In genomic region chrX:67721321-67721720, GRCh38 we compare ENCODE assay signal across 34 cellular contexts.
"Had no signal": no experiment of that assay in that cellular context is flagged by ENCODE, and none has a peak within 500 bp of the region (broad histone marks: within the 10 kb centered on the region; RNA-seq: fewer than 3 reads in every experiment).

No MANE protein-coding gene starts in this region.

- H3K27ac ChIP-seq: adrenal gland, body of pancreas, Peyer's patch, SJSA1 had no signal

- DNase-seq: activated CD4-positive, alpha-beta memory T cell treated with anti-CD3 and anti-CD28 coated beads for 36 hours; activated CD4-positive, alpha-beta T cell treated with anti-CD3 and anti-CD28 coated beads for 36 hours; activated CD4-positive, alpha-beta T cell treated with anti-CD3 and anti-CD28 coated beads, Interleukin-2, amount 50 U/mL, for 1 hour; activated CD8-positive, alpha-beta memory T cell treated with anti-CD3 and anti-CD28 coated beads, Interleukin-2, amount 50 U/mL, for 4 hours; activated gamma-delta T cell treated with Interleukin-2 at 50 U/mL for 16 hours; activated naive CD4-positive, alpha-beta T cell treated with anti-CD3 and anti-CD28 coated beads for 36 hours; activated T-cell treated with anti-CD3 and anti-CD28 coated beads for 4 hours; activated T-cell treated with anti-CD3 and anti-CD28 coated beads, Interleukin-2, amount 50 U/mL, for 4 hours; adrenal gland; body of pancreas; KG1; MM.1S; MV-4-11; NCI-H1092; NCI-H1436 treated with DMSO at 0.1 percent for 48 hours; NCI-H187; NCI-H2029 treated with DMSO at 0.1 percent for 48 hours; NCI-H2107; NCI-H226; NCI-H446 treated with DMSO at 0.1 percent for 48 hours; NCI-H526; NCI-H748 treated with DMSO at 0.1 percent for 48 hours; NK-92 treated with Interleukin-12 subunit alpha and Interleukin-12 subunit beta, amount 100 ng/mL, for 24 hours; PC-3; Peyer's patch; RPMI8226; SHP77 treated with DMSO at 0.1 percent for 48 hours; SK-N-SH had no signal

- H3K4me3 ChIP-seq: adrenal gland, body of pancreas, breast epithelium, Peyer's patch, SJSA1 had no signal

- H3K27me3 ChIP-seq: body of pancreas, Peyer's patch, SJSA1 had no signal

- H3K4me2 ChIP-seq: SK-N-SH had no signal

- H3K36me3 ChIP-seq: adrenal gland, breast epithelium, Peyer's patch, SJSA1 had no signal

- H3K4me1 ChIP-seq: adrenal gland, body of pancreas, breast epithelium, Peyer's patch, SJSA1 had no signal

- H3K9ac ChIP-seq: SK-N-SH had no signal

- ATAC-seq: activated CD4-positive, alpha-beta T cell treated with anti-CD3 and anti-CD28 coated beads for 36 hours; activated CD4-positive, CD25-positive, alpha-beta regulatory T cell treated with anti-CD3 and anti-CD28 coated beads, Interleukin-2, amount 50 U/mL, for 24 hours; activated naive CD4-positive, alpha-beta T cell treated with anti-CD3 and anti-CD28 coated beads, Interleukin-2, amount 50 U/mL, for 72 hours; activated T-cell treated with anti-CD3 and anti-CD28 coated beads, Interleukin-2, amount 50 U/mL, for 4 hours; body of pancreas; PC-3; WTC11 had no signal

- H3K9me3 ChIP-seq: adrenal gland, body of pancreas, breast epithelium, Peyer's patch, SJSA1, SK-N-SH had no signal

- FAIRE-seq: TTC549 had no signal
